ENCODE assay signal across 8 cellular contexts in the genomic region with DNA sequence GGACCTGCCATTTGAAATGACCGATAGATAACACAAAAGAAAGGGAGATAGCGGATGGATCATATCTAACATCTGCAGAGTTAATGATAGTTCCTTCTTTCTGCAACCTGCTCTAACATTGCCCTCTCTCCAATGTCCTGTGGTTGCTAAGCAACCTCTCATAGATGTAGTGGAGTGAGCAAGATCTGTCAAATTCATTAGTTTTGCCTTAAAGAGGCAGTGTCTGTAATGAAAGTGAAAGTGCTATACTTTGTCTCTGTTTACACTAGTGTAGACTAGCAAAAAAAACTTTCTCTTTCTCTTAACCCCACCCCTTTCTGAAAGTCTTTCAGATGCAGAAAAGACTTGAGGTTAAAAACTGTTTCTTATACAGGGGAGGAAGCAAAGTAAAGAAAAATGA.
DNase-seq lines count a peak whose midpoint lies in the region; ATAC-seq and TF ChIP-seq lines count a peak whose summit lies in the region.

No MANE protein-coding gene starts in this region.

- peak overlapping the region; percentile 51 for H3K27ac Mint-ChIP-seq in activated T-cell treated with anti-CD3 and anti-CD28 coated beads, Interleukin-2, amount 50 U/mL, for 72 hours
- peak overlapping the region; percentile 19 for H3K27ac Mint-ChIP-seq in T-helper 17 cell

- DNase-seq in activated T-cell treated with anti-CD3 and anti-CD28 coated beads, Interleukin-2, amount 50 U/mL, for 72 hours, result peak in 1 of 2 donors; percentile 1
- no peak for DNase-seq in activated T-cell treated with anti-CD3 and anti-CD28 coated beads, Interleukin-2, amount 50 U/mL, for 48 hours
- DNase-seq in T-helper 17 cell, result no peak
- DNase-seq in iris pigment epithelial cell (ENCODE audit: low read depth), result peak; percentile 18
- DNase-seq in tibial artery, result no peak
- no peak for DNase-seq in HuH-7.5 (ENCODE audit: low spot score)
- DNase-seq in AG08395 (ENCODE audit: low spot score), result no peak

- H3K9me3 Mint-ChIP-seq in activated T-cell treated with anti-CD3 and anti-CD28 coated beads, Interleukin-2, amount 50 U/mL, for 72 hours, result peaks cover 0 to 3% of the 10 kb centered on the region in 2 donors

- no peaks in the 10 kb centered on the region for H3K36me3 Mint-ChIP-seq in activated T-cell treated with anti-CD3 and anti-CD28 coated beads, Interleukin-2, amount 50 U/mL, for 72 hours (ENCODE audit: insufficient read depth in 2 of 2)
- H3K36me3 Mint-ChIP-seq in T-helper 17 cell (ENCODE audit: low read depth), result peaks cover 2% of the 10 kb centered on the region

- peak overlapping the region; percentile 34 to 36 for H3K4me3 ChIP-seq in tibial artery

- no peak overlapping the region for H3K27ac ChIP-seq in tibial artery

- intact Hi-C loops in tibial artery (cut with DNase I; ENCODE audit: low total_unique reads), result no loop called here

- H3K27me3 ChIP-seq in tibial artery, result no peaks in the 10 kb centered on the region

- ATAC-seq in activated T-cell treated with anti-CD3 and anti-CD28 coated beads, Interleukin-2, amount 50 U/mL, for 72 hours (replicated peaks in 1 of 2), result peak; percentile 87 to 88
- ATAC-seq in HG03097 (IDR thresholded peaks at IDR 0.05; ENCODE audit: low FRiP score, unreplicated experiment) (peak; percentile 87), T-helper 17 cell (peak; percentile 75)

- peak overlapping the region; percentile 59 to 83 for H3K4me3 Mint-ChIP-seq in activated T-cell treated with anti-CD3 and anti-CD28 coated beads, Interleukin-2, amount 50 U/mL, for 72 hours
- peak overlapping the region; percentile 68 for H3K4me3 Mint-ChIP-seq in T-helper 17 cell

- H3K4me1 ChIP-seq in tibial artery, result peaks cover 0 to 12% (median 0%) of the 10 kb centered on the region in 4 donors

- no peaks in the 10 kb centered on the region for H3K27me3 Mint-ChIP-seq in activated T-cell treated with anti-CD3 and anti-CD28 coated beads, Interleukin-2, amount 50 U/mL, for 72 hours (ENCODE audit: low read depth)
- H3K27me3 Mint-ChIP-seq in T-helper 17 cell, result no peaks in the 10 kb centered on the region

- H3K9me3 ChIP-seq in T-helper 17 cell (ENCODE audit: control insufficient read depth, low read length, poor library complexity, severe bottlenecking), result no peaks in the 10 kb centered on the region
- H3K9me3 ChIP-seq in tibial artery, result no peaks in the 10 kb centered on the region

- H3K4me1 Mint-ChIP-seq in activated T-cell treated with anti-CD3 and anti-CD28 coated beads, Interleukin-2, amount 50 U/mL, for 72 hours (ENCODE audit: low read depth), result peaks cover 31% of the 10 kb centered on the region
- peaks cover 7% of the 10 kb centered on the region for H3K4me1 Mint-ChIP-seq in T-helper 17 cell

- no peaks in the 10 kb centered on the region for H3K36me3 ChIP-seq in tibial artery

- no peak for TF ChIP-seq CTCF in tibial artery (IDR thresholded peaks at IDR 0.05)
